In the genomic region with DNA sequence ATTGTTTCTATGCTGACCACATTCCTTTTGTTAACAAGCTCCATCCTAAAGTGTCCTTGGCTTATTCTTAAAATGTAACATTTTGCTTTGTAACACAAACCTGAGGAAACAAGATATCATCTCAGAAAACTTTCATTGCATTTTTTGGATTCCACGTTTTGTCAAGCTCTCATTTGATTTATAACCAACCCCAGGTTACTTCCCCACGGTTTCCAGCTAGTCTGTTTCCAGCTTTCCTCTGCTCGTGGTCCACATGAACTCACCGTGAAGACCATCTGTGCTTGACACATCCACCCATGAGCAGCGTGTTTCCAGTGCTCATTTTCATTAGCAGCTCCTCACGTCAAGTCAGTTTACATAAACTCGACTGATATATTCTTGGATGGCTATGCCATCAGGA, we compare ENCODE assay signal across 26 cellular contexts. TPM values are rescaled to one million over a fixed set of nuclear protein-coding genes. Genes with fewer than 3 reads are reported as not detected.
DNase-seq lines count a peak whose midpoint lies in the region; ATAC-seq and TF ChIP-seq lines count a peak whose summit lies in the region.
"Had no signal": no experiment of that assay in that cellular context is flagged by ENCODE, and none has a peak within 500 bp of the region (broad histone marks: within the 10 kb centered on the region; RNA-seq: fewer than 3 reads in every experiment).

No MANE protein-coding gene starts in this region.

- H2BK120ac ChIP-seq in trophoblast cell (ENCODE audit: insufficient read depth, low read length, poor library complexity), result no peak overlapping the region

- WGBS in trophoblast cell (ENCODE audit: extremely low coverage, insufficient coverage, insufficient read length), result no CpG with 5 or more reads among the region's 7 CpGs

- no peaks in the 10 kb centered on the region for H3K36me3 Mint-ChIP-seq in GM23338 (ENCODE audit: low read depth)
- no peaks in the 10 kb centered on the region for H3K36me3 Mint-ChIP-seq in progenitor cell of endocrine pancreas (ENCODE audit: insufficient read depth)
- H3K36me3 Mint-ChIP-seq: CD14-positive monocyte; CD4-positive, alpha-beta memory T cell; CD4-positive, CD25-positive, alpha-beta regulatory T cell; CD8-positive, alpha-beta memory T cell had no signal

- H3K9ac ChIP-seq in OCI-LY3 (ENCODE audit: low read length) (no peak overlapping the region), trophoblast cell (ENCODE audit: low read length) (no peak overlapping the region)
- H3K9ac ChIP-seq: BLaER1 had no signal

- H2BK5ac ChIP-seq in trophoblast cell (ENCODE audit: low read depth, low read length, poor library complexity), result no peak overlapping the region

- no peak overlapping the region for H3K27ac Mint-ChIP-seq in GM23338
- no peak overlapping the region for H3K27ac Mint-ChIP-seq in progenitor cell of endocrine pancreas
- H3K27ac Mint-ChIP-seq: CD14-positive monocyte; CD4-positive, alpha-beta memory T cell; CD8-positive, alpha-beta memory T cell had no signal

- no peaks in the 10 kb centered on the region for H3K79me1 ChIP-seq in trophoblast cell (ENCODE audit: low read length)

- peaks cover 96% of the 10 kb centered on the region for H3K27me3 Mint-ChIP-seq in GM23338 (ENCODE audit: insufficient read depth, low read depth, poor library complexity)
- H3K27me3 Mint-ChIP-seq in progenitor cell of endocrine pancreas, result peaks cover 82% of the 10 kb centered on the region

- no peak overlapping the region for H4K12ac ChIP-seq in trophoblast cell (ENCODE audit: low read depth, low read length)

- H3K9me3 ChIP-seq in OCI-LY3 (ENCODE audit: insufficient read depth, low read length), result no peaks in the 10 kb centered on the region
- no peaks in the 10 kb centered on the region for H3K9me3 ChIP-seq in trophoblast cell (ENCODE audit: insufficient read depth, low read depth, low read length)
- H3K9me3 ChIP-seq: A549, BE2C had no signal

- H3K4me1 ChIP-seq in GM23338 (ENCODE audit: insufficient read depth) (peaks cover 47% of the 10 kb centered on the region), OCI-LY3 (ENCODE audit: low read length) (no peaks in the 10 kb centered on the region), trophoblast cell (ENCODE audit: control insufficient read depth in 1 of 2, insufficient read depth in 2 of 2, low read length in 2 of 2) (peaks cover 0 to 2% of the 10 kb centered on the region in 2 experiments)
- H3K4me1 ChIP-seq: A549, BE2C, BLaER1 had no signal

- no peak overlapping the region for H3K14ac ChIP-seq in trophoblast cell (ENCODE audit: low read length)

- TF ChIP-seq CTCF in GM23338 (conservative IDR thresholded peaks at IDR 0.05; ENCODE audit: low read depth in 2 of 2) (no peak), OCI-LY3 (IDR thresholded peaks at IDR 0.05; ENCODE audit: low read depth, low read length) (no peak), progenitor cell of endocrine pancreas (IDR thresholded peaks at IDR 0.05; ENCODE audit: unreplicated experiment) (no peak)

- no peak for ATAC-seq in GM23338
- ATAC-seq: A549, GM12878 had no signal

- H3K27ac ChIP-seq in GM23338 (ENCODE audit: low read depth) (no peak overlapping the region), OCI-LY3 (ENCODE audit: low read length) (no peak overlapping the region), trophoblast cell (ENCODE audit: low read depth, low read length) (no peak overlapping the region)
- H3K27ac ChIP-seq: 22Rv1, A549, BLaER1 had no signal

- DNase-seq in GM23338 (ENCODE audit: low spot score) (no peak), trophoblast cell (no peak), progenitor cell of endocrine pancreas (ENCODE audit: low spot score, unreplicated experiment) (no peak), NCI-H524 (lab: John Stamatoyannopoulos, UW) (no peak), NCI-H1105 treated with DMSO at 0.1 percent for 48 hours (lab: John Stamatoyannopoulos, UW) (no peak)
- DNase-seq: BE2C; C1 segment of cervical spinal cord; CD4-positive, alpha-beta memory T cell; CD4-positive, CD25-positive, alpha-beta regulatory T cell; CD8-positive, alpha-beta memory T cell; COR-L47; DMS 273 treated with DMSO at 0.1 percent for 48 hours; DMS153; DMS53; DMS79; DND-41; EL; GDM1 had no signal

- H3K79me2 ChIP-seq in GM23338 (replicated peaks; ENCODE audit: insufficient read depth), result no peaks in the 10 kb centered on the region
- no peaks in the 10 kb centered on the region for H3K79me2 ChIP-seq in OCI-LY3 (ENCODE audit: low read length)
- H3K79me2 ChIP-seq in trophoblast cell (ENCODE audit: control insufficient read depth, insufficient read depth, low read length, poor library complexity), result no peaks in the 10 kb centered on the region

- H4K91ac ChIP-seq in trophoblast cell (ENCODE audit: low read depth, low read length), result no peak overlapping the region

- H3K4me3 ChIP-seq in GM23338, result no peak overlapping the region
- no peak overlapping the region for H3K4me3 ChIP-seq in OCI-LY3 (ENCODE audit: low read length)
- H3K4me3 ChIP-seq in trophoblast cell (ENCODE audit: low read depth, low read length), result no peak overlapping the region
- H3K4me3 ChIP-seq: A549, BLaER1, GM12878 had no signal

- H3K36me3 ChIP-seq in GM23338 (ENCODE audit: insufficient read depth) (no peaks in the 10 kb centered on the region), OCI-LY3 (replicated peaks; ENCODE audit: low read depth, low read length) (no peaks in the 10 kb centered on the region), trophoblast cell (ENCODE audit: control insufficient read depth in 1 of 2, insufficient read depth in 2 of 2, low read length in 2 of 2) (no peaks in the 10 kb centered on the region)
- H3K36me3 ChIP-seq: BE2C, BLaER1 had no signal

- H2BK12ac ChIP-seq in trophoblast cell (ENCODE audit: low read length), result no peak overlapping the region

- H3F3A ChIP-seq in GM23338 (replicated peaks; ENCODE audit: low read depth), result peaks cover 11% of the 10 kb centered on the region; the same call in 1 of the 2 replicates

- H3K27me3 ChIP-seq in GM23338 (ENCODE audit: insufficient read depth) (peaks cover 100% of the 10 kb centered on the region), OCI-LY3 (ENCODE audit: low read depth, low read length) (peaks cover 13% of the 10 kb centered on the region), trophoblast cell (ENCODE audit: insufficient read depth, low read length) (peaks cover 15% of the 10 kb centered on the region)
- H3K27me3 ChIP-seq: BLaER1 had no signal

- H3K9me2 ChIP-seq in GM23338 (ENCODE audit: insufficient read depth), result no peaks in the 10 kb centered on the region

- H2AK5ac ChIP-seq in trophoblast cell (ENCODE audit: low read length), result no peak overlapping the region

- H2AFZ ChIP-seq in GM23338 (no peak overlapping the region), OCI-LY3 (ENCODE audit: low read depth, low read length) (peak overlapping the region; percentile 58; the same call in 1 of the 2 replicates), trophoblast cell (ENCODE audit: insufficient read depth, low read length, poor library complexity) (no peak overlapping the region)

- H3K4me3 Mint-ChIP-seq in GM23338 (no peak overlapping the region), progenitor cell of endocrine pancreas (ENCODE audit: low read depth) (no peak overlapping the region)
- H3K4me3 Mint-ChIP-seq: CD4-positive, alpha-beta memory T cell; CD4-positive, CD25-positive, alpha-beta regulatory T cell; CD8-positive, alpha-beta memory T cell had no signal

- H3K4me1 Mint-ChIP-seq in GM23338, result peaks cover 14% of the 10 kb centered on the region
- no peaks in the 10 kb centered on the region for H3K4me1 Mint-ChIP-seq in progenitor cell of endocrine pancreas (ENCODE audit: low read depth)
- H3K4me1 Mint-ChIP-seq: CD14-positive monocyte had no signal

- H4K8ac ChIP-seq in trophoblast cell (ENCODE audit: low read depth, low read length), result no peak overlapping the region

- no peak overlapping the region for H3K4ac ChIP-seq in trophoblast cell (ENCODE audit: low read depth, low read length)

- H4K20me1 ChIP-seq in GM23338 (replicated peaks; ENCODE audit: insufficient read depth) (peaks cover 18% of the 10 kb centered on the region), OCI-LY3 (ENCODE audit: insufficient read depth, low read length) (no peaks in the 10 kb centered on the region)
- H4K20me1 ChIP-seq: BLaER1 had no signal

- no peak overlapping the region for H3K23ac ChIP-seq in trophoblast cell (ENCODE audit: low read length)

- no peaks in the 10 kb centered on the region for H3K9me3 Mint-ChIP-seq in GM23338
- H3K9me3 Mint-ChIP-seq in progenitor cell of endocrine pancreas (ENCODE audit: low read depth), result no peaks in the 10 kb centered on the region

- H3K4me2 ChIP-seq in GM23338 (peak overlapping the region; percentile 16; the same call in 1 of the 2 replicates), OCI-LY3 (ENCODE audit: low read length) (no peak overlapping the region; the same call in 1 of the 2 replicates), trophoblast cell (ENCODE audit: low read length) (peak overlapping the region; percentile 38)
- H3K4me2 ChIP-seq: A549, BLaER1 had no signal

- no peak overlapping the region for H3K18ac ChIP-seq in trophoblast cell (ENCODE audit: low read length)

TF ChIP-seq in GM23338, 12 proteins besides CTCF, POLR2A, EP300 and RAD21:
- TF ChIP-seq EZH2 (IDR thresholded peaks at IDR 0.05; ENCODE audit: low read depth, unreplicated experiment) (no peak), STAT1 (IDR thresholded peaks at IDR 0.05; ENCODE audit: unreplicated experiment) (no peak), NANOG (IDR thresholded peaks at IDR 0.05; ENCODE audit: borderline replicate concordance) (no peak)

RNA-seq across cellular contexts. Expression of gene NKX2-8, which starts 6.4 kb away (rescaled TPM):
- total RNA-seq in GM23338 (2014; rRNA removed; shearing (Covaris generic)), result 0.83 TPM in 1 of 2 replicates, not detected in the other
- not detected in 2 replicates for polyA plus RNA-seq in GM23338 (2016; fragmentation: Nextera tagmentation; extraction: Ambion mirVana)
- polyA plus RNA-seq in trophoblast cell (2013), result 0.04 and 0.11 TPM in 2 replicates
- not detected in 2 replicates for total RNA-seq in progenitor cell of endocrine pancreas
- total RNA-seq: A172; CD4-positive, alpha-beta memory T cell; CD4-positive, CD25-positive, alpha-beta regulatory T cell; CD8-positive, alpha-beta memory T cell; G401; GM12878 had no signal
- polyA plus RNA-seq: CD14-positive monocyte; CD4-positive, alpha-beta memory T cell; CD4-positive, CD25-positive, alpha-beta regulatory T cell; CD8-positive, alpha-beta memory T cell; GM12878 had no signal
